8 cellular contexts compared by ENCODE assay signal in the genomic region with DNA sequence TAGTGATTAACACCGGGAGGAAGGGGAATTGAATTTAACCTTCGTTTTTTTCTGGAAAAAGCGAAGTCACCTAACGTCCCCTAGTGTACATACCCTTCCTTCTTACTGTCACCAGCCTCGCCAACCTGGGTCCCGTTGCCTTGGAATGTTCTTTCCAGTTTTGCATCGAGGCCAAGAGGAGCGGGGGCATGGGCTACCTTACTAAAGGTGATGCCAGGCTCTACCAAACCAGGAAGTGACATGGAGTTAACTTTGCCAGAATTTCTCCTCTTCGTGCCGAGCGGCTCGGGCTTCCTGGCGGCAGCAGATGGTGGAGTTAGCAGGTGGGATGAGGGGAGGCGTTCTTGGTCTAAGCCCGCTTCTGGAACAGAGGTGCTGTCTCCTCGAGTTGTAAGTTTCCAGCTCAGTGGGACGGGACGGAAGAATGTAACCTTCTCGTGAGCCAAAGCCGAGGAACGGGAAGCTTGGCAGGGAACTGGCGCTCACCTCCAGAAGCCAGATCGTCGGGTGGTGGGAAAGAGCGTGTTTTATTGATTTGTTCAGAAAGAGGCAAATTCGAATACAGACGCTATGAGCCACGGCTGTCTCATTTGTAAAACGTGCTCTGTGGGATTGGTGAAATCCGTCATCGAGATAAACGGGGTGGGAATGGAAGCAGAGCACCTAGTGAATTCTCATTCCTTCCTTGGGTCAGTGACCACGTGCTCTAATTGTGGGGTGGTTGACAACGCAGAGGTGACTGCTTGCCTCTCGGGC. TPM values are rescaled to one million over a fixed set of nuclear protein-coding genes. Genes with fewer than 3 reads are reported as not detected.
DNase-seq lines count a peak whose midpoint lies in the region; ATAC-seq and TF ChIP-seq lines count a peak whose summit lies in the region.

No MANE protein-coding gene starts in this region.

- CTCF ChIA-PET in CD4-positive, alpha-beta T cell (lab: Charles Lee) = interaction anchor here (0.6 to 2.8 kb wide), 37 partner anchors 9 to 457 kb away, joined by 3 to 45 read pairs (median 6); partner anchors contain the start of gene RCAN3

- no peaks in the 10 kb centered on the region for H3K36me3 ChIP-seq in subcutaneous abdominal adipose tissue (ENCODE audit: control insufficient read depth in 5 of 5, insufficient read depth in 5 of 5, low read length in 5 of 5)

- H3K27ac Mint-ChIP-seq in CD4-positive, alpha-beta T cell = peak overlapping the region; percentile 91

- POLR2A ChIA-PET in CD4-positive, alpha-beta T cell (lab: Charles Lee) = interaction anchor here (0.6 to 8.9 kb wide), 25 partner anchors 9 to 816 kb away, joined by 3 to 205 read pairs (median 5); partner anchors contain the start of genes CLIC4, NCMAP, RCAN3 and SYF2

- ATAC-seq in CD4-positive, alpha-beta T cell (ENCODE audit: poor library complexity) = peak; percentile 9

- H3K9me3 Mint-ChIP-seq in CD4-positive, alpha-beta T cell = no peaks in the 10 kb centered on the region

- H3K27ac ChIP-seq in CD4-positive, alpha-beta T cell (ENCODE audit: low read depth, low read length) = peak overlapping the region; percentile 50
- peak overlapping the region; percentile 23 for H3K27ac ChIP-seq in subcutaneous abdominal adipose tissue (ENCODE audit: low read depth, low read length)

- peaks cover 49% of the 10 kb centered on the region for H3K36me3 Mint-ChIP-seq in CD4-positive, alpha-beta T cell (ENCODE audit: low read depth)

- peak overlapping the region; percentile 97 for H3K4me3 Mint-ChIP-seq in CD4-positive, alpha-beta T cell

- TF ChIP-seq CTCF in CD4-positive, alpha-beta T cell (IDR thresholded peaks at IDR 0.05) = no peak
- no peak for TF ChIP-seq CTCF in LNCaP clone FGC (IDR thresholded peaks at IDR 0.05; ENCODE audit: control insufficient read depth, extremely low read depth, insufficient read depth)

- H3K4me1 Mint-ChIP-seq in CD4-positive, alpha-beta T cell (ENCODE audit: low read depth) = peaks cover 81% of the 10 kb centered on the region

- H3K4me1 ChIP-seq in subcutaneous abdominal adipose tissue (ENCODE audit: control insufficient read depth in 5 of 5, insufficient read depth in 5 of 5, low read length in 5 of 5) = peaks cover 4 to 42% (median 32%) of the 10 kb centered on the region in 5 donors

- H3K4me3 ChIP-seq in LNCaP clone FGC (ENCODE audit: low read depth, low read length) (peak overlapping the region; percentile 78), subcutaneous abdominal adipose tissue (ENCODE audit: low read depth in 1 of 5, low read length in 5 of 5) (peak overlapping the region; percentile 81 to 96 (median 87))

- intact Hi-C loops in CD4-positive, alpha-beta T cell (cut with DNase I, micrococcal nuclease) = loop anchor here (1.0 to 5.0 kb wide), 12 partner anchors 66 to 226 kb away; partner anchors contain the start of gene RCAN3 (in 2 of the 2)

- H3K9me3 ChIP-seq in CD4-positive, alpha-beta T cell (ENCODE audit: control insufficient read depth, low read length) = no peaks in the 10 kb centered on the region
- H3K9me3 ChIP-seq in subcutaneous abdominal adipose tissue (ENCODE audit: control insufficient read depth in 5 of 5, low read length in 5 of 5) = no peaks in the 10 kb centered on the region

- H3K27me3 ChIP-seq in CD4-positive, alpha-beta T cell (ENCODE audit: control insufficient read depth, insufficient read depth, low read length) = no peaks in the 10 kb centered on the region
- no peaks in the 10 kb centered on the region for H3K27me3 ChIP-seq in subcutaneous abdominal adipose tissue (ENCODE audit: control insufficient read depth in 5 of 5, insufficient read depth in 4 of 5, low read length in 5 of 5)

- no peaks in the 10 kb centered on the region for H3K27me3 Mint-ChIP-seq in CD4-positive, alpha-beta T cell

- H3K9ac ChIP-seq in subcutaneous abdominal adipose tissue (ENCODE audit: low read length in 5 of 5) = peak overlapping the region; percentile 19 to 74 (median 60)

- peak; percentile 12 for TF ChIP-seq POLR2A in GM19193 (IDR thresholded peaks at IDR 0.05; ENCODE audit: extremely low read depth, insufficient read depth, insufficient read length)

- DNase-seq in CD4-positive, alpha-beta T cell = peak in 1 of 10 experiments; percentile 12
- DNase-seq in LNCaP clone FGC (ENCODE audit: low read depth) (no peak), astrocyte of the hippocampus (ENCODE audit: low read depth, low spot score) (peak; percentile 55), kidney glomerular epithelial cell (lab: John Stamatoyannopoulos, UW) (peak; percentile 65), COLO829 (ENCODE audit: low spot score) (no peak)
- no peak for DNase-seq in activated CD8-positive, alpha-beta memory T cell treated with anti-CD3 and anti-CD28 coated beads, Interleukin-2, amount 50 U/mL, for 4 hours

RNA-seq across cellular contexts. Expression of gene NIPAL3, which starts 0.5 kb away (rescaled TPM):
- 10 to 100 TPM; 26.3 to 29.8 TPM for total RNA-seq in CD4-positive, alpha-beta T cell

RNA-seq across cellular contexts. Expression of gene STPG1, which starts 2.5 kb away (rescaled TPM):
- total RNA-seq in CD4-positive, alpha-beta T cell = 1 to 10 TPM; 1.8 to 2.4 TPM

Comparison
In these comparisons a context has a peak if more than half of its experiments do, and no peak if none do; other contexts are left out.
1. DNase-seq: peak in astrocyte of the hippocampus (single experiment) and kidney glomerular epithelial cell (single experiment); none in LNCaP clone FGC (single experiment), COLO829 (single experiment) and activated CD8-positive, alpha-beta memory T cell treated with anti-CD3 and anti-CD28 coated beads, Interleukin-2, amount 50 U/mL, for 4 hours (single experiment).